ENCODE assay signal across 28 cellular contexts in the genomic region with DNA sequence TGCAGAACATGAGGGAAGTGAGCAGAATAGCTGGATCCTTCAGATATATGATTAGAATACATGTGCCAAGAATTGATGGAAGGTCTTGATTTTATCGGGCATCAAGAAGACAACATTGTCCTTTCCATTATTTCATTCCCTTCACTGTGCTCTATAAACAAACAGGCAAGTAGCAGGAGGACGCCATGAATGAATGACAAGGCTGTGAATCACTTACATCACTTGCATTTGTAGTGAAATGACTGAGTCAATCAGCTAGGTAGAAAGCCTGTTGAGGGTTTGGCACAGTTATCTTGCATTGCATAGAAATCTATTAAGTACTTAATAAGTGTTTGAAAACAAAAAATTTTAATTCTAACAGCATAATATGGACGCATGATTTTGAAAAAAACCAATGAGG.
"Had no signal": no experiment of that assay in that cellular context is flagged by ENCODE, and none has a peak within 500 bp of the region (broad histone marks: within the 10 kb centered on the region; RNA-seq: fewer than 3 reads in every experiment).

No MANE protein-coding gene starts in this region.

- H3K4me2 ChIP-seq: hepatocyte, smooth muscle cell had no signal

- H3K36me3 ChIP-seq: gastrocnemius medialis, heart left ventricle, left lung, prostate gland, right atrium auricular region, suprapubic skin, transverse colon, upper lobe of right lung, uterus had no signal

- H3K27me3 ChIP-seq: gastrocnemius medialis, heart left ventricle, hepatocyte, left lung, right atrium auricular region, suprapubic skin, transverse colon, upper lobe of right lung, uterus had no signal

- ATAC-seq: esophagus mucosa; gastrocnemius medialis; heart left ventricle; left cardiac atrium; left lung; naive thymus-derived CD8-positive, alpha-beta T cell; sciatic nerve; stimulated activated naive CD8-positive, alpha-beta T cell treated with anti-CD3 and anti-CD28 coated beads, Interleukin-15, amount 100 ng/mL, for 72 hours; upper lobe of right lung had no signal

- DNase-seq: dorsolateral prefrontal cortex; effector CD4-positive, alpha-beta T cell; foreskin fibroblast; gastrocnemius medialis; heart left ventricle; kidney; left cardiac atrium; left lung; naive thymus-derived CD8-positive, alpha-beta T cell; nephron progenitor cell; nucleus accumbens; stimulated activated CD4-positive, alpha-beta T cell treated with anti-CD3 and anti-CD28 coated beads, Interleukin-12 subunit alpha, Interleukin-12 subunit beta, amount 100 ng/mL, for 4 hours; stimulated activated CD4-positive, alpha-beta T cell treated with anti-CD3 and anti-CD28 coated beads, Interleukin-1b, Interleukin-23, amount 100 ng/mL, for 48 hours; stimulated activated CD4-positive, alpha-beta T cell treated with anti-CD3 and anti-CD28 coated beads, Interleukin-4, amount 100 ng/mL, for 1 hour; stimulated activated CD8-positive, alpha-beta memory T cell treated with anti-CD3 and anti-CD28 coated beads, Interleukin-4, amount 100 ng/mL, for 48 hours; stimulated activated naive CD4-positive, alpha-beta T cell; stimulated activated naive CD8-positive, alpha-beta T cell treated with anti-CD3 and anti-CD28 coated beads, Interleukin-15, amount 100 ng/mL, for 72 hours; transverse colon; upper lobe of right lung; uterus had no signal

- FAIRE-seq: kidney had no signal

- H3K4me3 ChIP-seq: dorsolateral prefrontal cortex, gastrocnemius medialis, heart left ventricle, hepatocyte, left lung, prostate gland, right atrium auricular region, smooth muscle cell, suprapubic skin, transverse colon, upper lobe of right lung, uterus had no signal

- H3K27ac ChIP-seq: dorsolateral prefrontal cortex, epithelial cell of prostate, gastrocnemius medialis, heart left ventricle, hepatocyte, left lung, prostate gland, right atrium auricular region, suprapubic skin, transverse colon, upper lobe of right lung, uterus had no signal

- H3K4me1 ChIP-seq: gastrocnemius medialis, heart left ventricle, left lung, prostate gland, right atrium auricular region, suprapubic skin, transverse colon, upper lobe of right lung, uterus had no signal

- H3K79me2 ChIP-seq: hepatocyte had no signal
